ENCODE assay signal across 10 cellular contexts in genomic region chr2:188979119-188979729, GRCh38. TPM values are rescaled to one million over a fixed set of nuclear protein-coding genes. Genes with fewer than 3 reads are reported as not detected.
DNase-seq lines count a peak whose midpoint lies in the region; ATAC-seq and TF ChIP-seq lines count a peak whose summit lies in the region.
"Had no signal": no experiment of that assay in that cellular context is flagged by ENCODE, and none has a peak within 500 bp of the region (broad histone marks: within the 10 kb centered on the region; RNA-seq: fewer than 3 reads in every experiment).

No MANE protein-coding gene starts in this region.

- H3K4me1 Mint-ChIP-seq in Calu3 (ENCODE audit: low read depth, unreplicated experiment) (no peaks in the 10 kb centered on the region), glutamatergic neuron (ENCODE audit: low read depth, unreplicated experiment) (no peaks in the 10 kb centered on the region)

- no peak overlapping the region for H3K4me3 Mint-ChIP-seq in Calu3 (ENCODE audit: low read depth, unreplicated experiment)
- no peak overlapping the region for H3K4me3 Mint-ChIP-seq in glutamatergic neuron (ENCODE audit: unreplicated experiment)

- TF ChIP-seq POLR2A in heart left ventricle (IDR thresholded peaks at IDR 0.05), result no peak

- CTCF ChIA-PET in Calu3 (lab: Charles Lee), result no interaction called here

- 26 to 33% (median 30%) methylated on average over 1 of the region's 1 CpG for WGBS in heart left ventricle, 4 donors

- H3K36me3 ChIP-seq in heart left ventricle (no peaks in the 10 kb centered on the region), upper lobe of right lung (no peaks in the 10 kb centered on the region)
- H3K36me3 ChIP-seq: left lung had no signal

- DNase-seq in heart left ventricle, result no peak
- DNase-seq in left cardiac atrium, result no peak
- DNase-seq in fibroblast of the aortic adventitia (ENCODE audit: low read depth), result peak; percentile 50
- no peak for DNase-seq in upper lobe of right lung
- DNase-seq in Calu3, result no peak
- DNase-seq in glutamatergic neuron, result no peak
- no peak for DNase-seq in DMS53 (lab: John Stamatoyannopoulos, UW)
- DNase-seq: DMS 273 treated with DMSO at 0.1 percent for 48 hours, left lung had no signal

- H3K36me3 Mint-ChIP-seq in Calu3 (ENCODE audit: insufficient read depth, unreplicated experiment) (no peaks in the 10 kb centered on the region), glutamatergic neuron (ENCODE audit: unreplicated experiment) (no peaks in the 10 kb centered on the region)

- no peak for ATAC-seq in heart left ventricle
- ATAC-seq in left cardiac atrium, result no peak
- ATAC-seq in HG03354 (IDR thresholded peaks at IDR 0.05; ENCODE audit: poor library complexity, severe bottlenecking, unreplicated experiment), result peak; percentile 20
- ATAC-seq in upper lobe of right lung, result no peak

- H3K4me3 ChIP-seq in heart left ventricle (peak overlapping the region in 9 of 12 donors; percentile 10 to 70 (median 57)), fibroblast of the aortic adventitia (ENCODE audit: low read depth, low read length) (peak overlapping the region; percentile 86), upper lobe of right lung (peak overlapping the region; percentile 51)

- H3K27me3 Mint-ChIP-seq in Calu3 (ENCODE audit: unreplicated experiment) (no peaks in the 10 kb centered on the region), glutamatergic neuron (ENCODE audit: unreplicated experiment) (no peaks in the 10 kb centered on the region)

- H3K9me3 ChIP-seq in heart left ventricle (no peaks in the 10 kb centered on the region), upper lobe of right lung (no peaks in the 10 kb centered on the region)
- H3K9me3 ChIP-seq: left lung had no signal

- peak overlapping the region in 11 of 12 donors; percentile 1 to 83 (median 70) for H3K27ac ChIP-seq in heart left ventricle
- H3K27ac ChIP-seq in upper lobe of right lung, result peak overlapping the region; percentile 28

- peaks cover 0 to 10% (median 0%) of the 10 kb centered on the region in 12 donors for H3K4me1 ChIP-seq in heart left ventricle
- H3K4me1 ChIP-seq in upper lobe of right lung, result no peaks in the 10 kb centered on the region
- H3K4me1 ChIP-seq: left lung had no signal

- BruUV-seq in Calu3 (replicated peaks; lab: Mats Ljungman, UMichigan), result no TSS peak

- intact Hi-C loops in heart left ventricle (cut with DNase I), result loop anchor here in 8 of 10 donors (5.0 to 10.0 kb wide), 6 partner anchors 84 to 457 kb away; no protein-coding TSS in a partner anchor
- intact Hi-C loops in left cardiac atrium (cut with DNase I), result loop anchor here in 1 of 2 donors (10.0 kb wide), 1 partner anchor 194 kb away; no protein-coding TSS in a partner anchor
- intact Hi-C loops in upper lobe of right lung (cut with DNase I), result loop anchor here (10.0 kb wide), 1 partner anchor 454 kb away; no protein-coding TSS in a partner anchor
- intact Hi-C loops in Calu3 (cut with micrococcal nuclease; ENCODE audit: unreplicated experiment), result no loop called here

- no peak for TF ChIP-seq CTCF in heart left ventricle (IDR thresholded peaks at IDR 0.05)
- TF ChIP-seq CTCF in fibroblast of the aortic adventitia (IDR thresholded peaks at IDR 0.05; ENCODE audit: insufficient read depth, low read length), result no peak
- TF ChIP-seq CTCF in upper lobe of right lung (IDR thresholded peaks at IDR 0.05), result no peak
- no peak for TF ChIP-seq CTCF in Calu3 (IDR thresholded peaks at IDR 0.05; ENCODE audit: unreplicated experiment)
- no peak for TF ChIP-seq CTCF in glutamatergic neuron (IDR thresholded peaks at IDR 0.05; ENCODE audit: partially characterized antibody, unreplicated experiment)

- H3K27ac Mint-ChIP-seq in Calu3 (ENCODE audit: unreplicated experiment) (no peak overlapping the region), glutamatergic neuron (ENCODE audit: unreplicated experiment) (no peak overlapping the region)

- no peaks in the 10 kb centered on the region for H3K27me3 ChIP-seq in heart left ventricle
- H3K27me3 ChIP-seq in upper lobe of right lung, result no peaks in the 10 kb centered on the region
- H3K27me3 ChIP-seq: left lung had no signal

- no peaks in the 10 kb centered on the region for H3K9me3 Mint-ChIP-seq in Calu3 (ENCODE audit: low read depth, unreplicated experiment)
- H3K9me3 Mint-ChIP-seq in glutamatergic neuron (ENCODE audit: unreplicated experiment), result no peaks in the 10 kb centered on the region

RNA-seq across cellular contexts. Expression of gene COL3A1, which starts 5.1 kb away (rescaled TPM):
- 1,000 to 10,000 TPM in 1 of 9 donors, 100 to 1,000 TPM in 3, 10 to 100 TPM in 5; 34.5 to 1,075 (median 97.4) TPM for total RNA-seq in heart left ventricle
- 100 to 1,000 TPM in 1 of 2 donors, 10 to 100 TPM in 1; 17.6 to 241 TPM for polyA plus RNA-seq in heart left ventricle
- total RNA-seq in left cardiac atrium, result 100 to 1,000 TPM; 202 to 305 TPM
- 1,653 and 14,045 TPM in 2 replicates for total RNA-seq in fibroblast of the aortic adventitia (ENCODE audit: low replicate concordance)
- total RNA-seq in upper lobe of right lung, result 188 TPM
- total RNA-seq in Calu3 (2022), result not detected in 2 replicates
- total RNA-seq in glutamatergic neuron (ENCODE audit: unreplicated experiment), result not detected

Comparison
In these comparisons a context has a peak if more than half of its experiments do, and no peak if none do; other contexts are left out.
1. RNA of gene COL3A1, which starts 5.1 kb away (total RNA-seq): 1,653 to 14,045 TPM in fibroblast of the aortic adventitia, 202 to 305 TPM in left cardiac atrium, 188 TPM in upper lobe of right lung (single experiment) and 34.5 to 1,075 TPM in heart left ventricle; not detected in Calu3 and not detected in glutamatergic neuron (single experiment); every median in the first group is over 10 times any median in the second.
2. Peak in every context shown above with its lines, with median percentiles within 50 percentile points of each other: H3K4me3 ChIP-seq.